8 cellular contexts compared by ENCODE assay signal in the genomic region with DNA sequence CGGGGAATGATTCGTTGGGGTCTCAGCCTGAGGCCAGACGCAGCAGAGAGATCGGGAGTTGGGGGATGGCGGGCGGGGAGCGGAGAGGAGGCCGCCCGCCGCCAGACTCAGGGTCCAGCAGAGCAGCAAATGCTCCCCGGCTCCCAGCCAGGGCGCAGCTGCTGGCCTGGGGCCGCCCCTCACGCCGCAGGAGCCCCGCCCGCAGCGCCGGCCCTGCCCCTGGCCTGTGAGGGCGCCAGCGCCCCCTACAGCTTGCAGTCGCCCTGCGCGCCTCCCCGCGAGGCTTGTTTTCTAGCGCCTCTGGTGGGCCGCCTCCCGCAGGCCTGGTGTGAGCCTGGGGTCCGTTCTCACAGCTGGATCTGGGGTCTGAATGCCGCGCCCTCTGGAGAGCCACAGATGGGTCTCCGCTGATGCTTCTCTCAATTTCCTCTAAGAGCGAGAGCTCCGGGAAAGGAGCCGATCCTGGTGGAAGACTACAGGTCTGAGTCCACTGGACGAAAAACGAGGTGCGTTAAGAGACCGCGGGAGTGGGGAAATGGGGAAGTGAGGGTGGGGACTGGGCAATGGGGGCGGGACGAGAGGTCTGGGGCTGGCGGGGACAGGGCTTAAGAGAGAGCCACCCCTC. TPM values are rescaled to one million over a fixed set of nuclear protein-coding genes. Genes with fewer than 3 reads are reported as not detected.
A peak's percentile ranks its signal among the peaks of the same experiment; 100 is the strongest.
DNase-seq lines count a peak whose midpoint lies in the region; ATAC-seq and TF ChIP-seq lines count a peak whose summit lies in the region.

No MANE protein-coding gene starts in this region.

- no peaks in the 10 kb centered on the region for H3K9me3 ChIP-seq in liver (ENCODE audit: control insufficient read depth in 4 of 4, low read length in 3 of 4)

- no peaks in the 10 kb centered on the region for H3K27me3 ChIP-seq in liver (ENCODE audit: control insufficient read depth in 4 of 4, insufficient read depth in 4 of 4, low read length in 3 of 4)

- peak; percentile 87 for ATAC-seq in HG03457 (IDR thresholded peaks at IDR 0.05; ENCODE audit: unreplicated experiment)

- peak; percentile 69 for DNase-seq in GM19240 (ENCODE audit: insufficient read length, low spot score)
- peak; percentile 43 for DNase-seq in NCI-H524 treated with DMSO at 0.1 percent for 48 hours (lab: John Stamatoyannopoulos, UW)
- DNase-seq in activated CD4-positive, alpha-beta T cell treated with anti-CD3 and anti-CD28 coated beads, Interleukin-2, amount 50 U/mL, for 1 hour = peak; percentile 93
- peak; percentile 96 for DNase-seq in stimulated activated CD4-positive, alpha-beta T cell treated with anti-CD3 and anti-CD28 coated beads, Interleukin-4, amount 100 ng/mL, for 1 hour

- peak overlapping the region; percentile 99 for H3K27ac Mint-ChIP-seq in dendritic cell treated with granulocyte-macrophage colony-stimulating factor and Interleukin-4, amounts not matched to agents 40 ng/mL and 50 ng/mL, for 4 days

- WGBS in liver = under 1% methylated on average over 44 of the region's 44 CpGs

- H3K27ac ChIP-seq in C4-2B (peak overlapping the region; percentile 18; the same call in 1 of the 2 replicates), liver (ENCODE audit: low read depth in 1 of 2, low read length in 2 of 2) (peak overlapping the region; percentile 90 to 97)

- peak overlapping the region; percentile 68 to 94 for H3K9ac ChIP-seq in liver (ENCODE audit: low read depth in 1 of 2, low read length in 2 of 2)

- no peaks in the 10 kb centered on the region for H3K9me3 Mint-ChIP-seq in dendritic cell treated with granulocyte-macrophage colony-stimulating factor and Interleukin-4, amounts not matched to agents 40 ng/mL and 50 ng/mL, for 4 days

- peaks cover 35% of the 10 kb centered on the region for H3K36me3 Mint-ChIP-seq in dendritic cell treated with granulocyte-macrophage colony-stimulating factor and Interleukin-4, amounts not matched to agents 40 ng/mL and 50 ng/mL, for 4 days (ENCODE audit: low read depth)

- peak; percentile 55 to 67 for TF ChIP-seq RAD21 in liver (IDR thresholded peaks at IDR 0.05)

- H3K4me3 ChIP-seq in liver (ENCODE audit: low read depth in 1 of 3, low read length in 3 of 3) = peak overlapping the region; percentile 71 to 86 (median 72)

- H3K4me1 ChIP-seq in liver (ENCODE audit: control insufficient read depth in 4 of 4, insufficient read depth in 4 of 4, low read length in 3 of 4) = peaks cover 0 to 9% (median 3%) of the 10 kb centered on the region in 4 donors

- intact Hi-C loops in dendritic cell treated with granulocyte-macrophage colony-stimulating factor and Interleukin-4, amounts not matched to agents 40 ng/mL and 50 ng/mL, for 4 days (cut with micrococcal nuclease) = loop anchor here (2.0 kb wide), 1 partner anchor 30 kb away; a partner anchor contains a TSS

- peaks cover 37% of the 10 kb centered on the region for H3K4me1 Mint-ChIP-seq in dendritic cell treated with granulocyte-macrophage colony-stimulating factor and Interleukin-4, amounts not matched to agents 40 ng/mL and 50 ng/mL, for 4 days (ENCODE audit: low read depth)

- peak; percentile 93 for TF ChIP-seq CTCF in C4-2B (conservative IDR thresholded peaks at IDR 0.05)
- peak; percentile 98 for TF ChIP-seq CTCF in liver (IDR thresholded peaks at IDR 0.05; ENCODE audit: low read depth, low read length, missing input control)

- H3K36me3 ChIP-seq in liver (ENCODE audit: control insufficient read depth in 4 of 4, insufficient read depth in 3 of 4, low read depth in 1 of 4, low read length in 3 of 4) = peaks cover 0 to 4% (median 0%) of the 10 kb centered on the region in 4 donors

- H3K4me3 Mint-ChIP-seq in dendritic cell treated with granulocyte-macrophage colony-stimulating factor and Interleukin-4, amounts not matched to agents 40 ng/mL and 50 ng/mL, for 4 days = peak overlapping the region; percentile 93

- no peaks in the 10 kb centered on the region for H3K27me3 Mint-ChIP-seq in dendritic cell treated with granulocyte-macrophage colony-stimulating factor and Interleukin-4, amounts not matched to agents 40 ng/mL and 50 ng/mL, for 4 days

TF ChIP-seq in liver, 16 proteins besides CTCF, POLR2A, EP300 and RAD21:
- TF ChIP-seq EGR1 (IDR thresholded peaks at IDR 0.05; ENCODE audit: low read depth in 2 of 2) (no peak), FOXA1 (IDR thresholded peaks at IDR 0.05) (no peak), FOXA2 (IDR thresholded peaks at IDR 0.05) (no peak), JUND (IDR thresholded peaks at IDR 0.05) (no peak), GABPA (IDR thresholded peaks at IDR 0.05 in 1 of 2, conservative IDR thresholded peaks at IDR 0.05 in 1 of 2) (no peak), NR2F2 (IDR thresholded peaks at IDR 0.05) (no peak), YY1 (IDR thresholded peaks at IDR 0.05) (peak; percentile 69), TAF1 (conservative IDR thresholded peaks at IDR 0.05) (no peak), HNF4A (conservative IDR thresholded peaks at IDR 0.05) (peak in 1 of 2 donors; percentile 2), SP1 (IDR thresholded peaks at IDR 0.05) (peak; percentile 15), RXRA (IDR thresholded peaks at IDR 0.05) (no peak), HNF4G (IDR thresholded peaks at IDR 0.05) (no peak)
- TF ChIP-seq, protein P1, sequence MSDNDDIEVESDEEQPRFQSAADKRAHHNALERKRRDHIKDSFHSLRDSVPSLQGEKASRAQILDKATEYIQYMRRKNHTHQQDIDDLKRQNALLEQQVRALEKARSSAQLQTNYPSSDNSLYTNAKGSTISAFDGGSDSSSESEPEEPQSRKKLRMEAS (IDR thresholded peaks at IDR 0.05) = no peak
- TF ChIP-seq, protein P2, sequence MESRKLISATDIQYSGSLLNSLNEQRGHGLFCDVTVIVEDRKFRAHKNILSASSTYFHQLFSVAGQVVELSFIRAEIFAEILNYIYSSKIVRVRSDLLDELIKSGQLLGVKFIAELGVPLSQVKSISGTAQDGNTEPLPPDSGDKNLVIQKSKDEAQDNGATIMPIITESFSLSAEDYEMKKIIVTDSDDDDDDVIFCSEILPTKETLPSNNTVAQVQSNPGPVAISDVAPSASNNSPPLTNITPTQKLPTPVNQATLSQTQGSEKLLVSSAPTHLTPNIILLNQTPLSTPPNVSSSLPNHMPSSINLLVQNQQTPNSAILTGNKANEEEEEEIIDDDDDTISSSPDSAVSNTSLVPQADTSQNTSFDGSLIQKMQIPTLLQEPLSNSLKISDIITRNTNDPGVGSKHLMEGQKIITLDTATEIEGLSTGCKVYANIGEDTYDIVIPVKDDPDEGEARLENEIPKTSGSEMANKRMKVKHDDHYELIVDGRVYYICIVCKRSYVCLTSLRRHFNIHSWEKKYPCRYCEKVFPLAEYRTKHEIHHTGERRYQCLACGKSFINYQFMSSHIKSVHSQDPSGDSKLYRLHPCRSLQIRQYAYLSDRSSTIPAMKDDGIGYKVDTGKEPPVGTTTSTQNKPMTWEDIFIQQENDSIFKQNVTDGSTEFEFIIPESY (IDR thresholded peaks at IDR 0.05) = peak; percentile 75
- TF ChIP-seq, protein P3, sequence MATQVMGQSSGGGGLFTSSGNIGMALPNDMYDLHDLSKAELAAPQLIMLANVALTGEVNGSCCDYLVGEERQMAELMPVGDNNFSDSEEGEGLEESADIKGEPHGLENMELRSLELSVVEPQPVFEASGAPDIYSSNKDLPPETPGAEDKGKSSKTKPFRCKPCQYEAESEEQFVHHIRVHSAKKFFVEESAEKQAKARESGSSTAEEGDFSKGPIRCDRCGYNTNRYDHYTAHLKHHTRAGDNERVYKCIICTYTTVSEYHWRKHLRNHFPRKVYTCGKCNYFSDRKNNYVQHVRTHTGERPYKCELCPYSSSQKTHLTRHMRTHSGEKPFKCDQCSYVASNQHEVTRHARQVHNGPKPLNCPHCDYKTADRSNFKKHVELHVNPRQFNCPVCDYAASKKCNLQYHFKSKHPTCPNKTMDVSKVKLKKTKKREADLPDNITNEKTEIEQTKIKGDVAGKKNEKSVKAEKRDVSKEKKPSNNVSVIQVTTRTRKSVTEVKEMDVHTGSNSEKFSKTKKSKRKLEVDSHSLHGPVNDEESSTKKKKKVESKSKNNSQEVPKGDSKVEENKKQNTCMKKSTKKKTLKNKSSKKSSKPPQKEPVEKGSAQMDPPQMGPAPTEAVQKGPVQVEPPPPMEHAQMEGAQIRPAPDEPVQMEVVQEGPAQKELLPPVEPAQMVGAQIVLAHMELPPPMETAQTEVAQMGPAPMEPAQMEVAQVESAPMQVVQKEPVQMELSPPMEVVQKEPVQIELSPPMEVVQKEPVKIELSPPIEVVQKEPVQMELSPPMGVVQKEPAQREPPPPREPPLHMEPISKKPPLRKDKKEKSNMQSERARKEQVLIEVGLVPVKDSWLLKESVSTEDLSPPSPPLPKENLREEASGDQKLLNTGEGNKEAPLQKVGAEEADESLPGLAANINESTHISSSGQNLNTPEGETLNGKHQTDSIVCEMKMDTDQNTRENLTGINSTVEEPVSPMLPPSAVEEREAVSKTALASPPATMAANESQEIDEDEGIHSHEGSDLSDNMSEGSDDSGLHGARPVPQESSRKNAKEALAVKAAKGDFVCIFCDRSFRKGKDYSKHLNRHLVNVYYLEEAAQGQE (IDR thresholded peaks at IDR 0.05) = peak; percentile 91

RNA-seq across cellular contexts. Expression of a gene that starts 29.9 kb away (rescaled TPM):
- total RNA-seq in liver = 1 to 10 TPM; 2.9 to 3.9 TPM
- 1 to 10 TPM; 1.5 to 2.8 TPM for polyA plus RNA-seq in liver

Comparison
In these comparisons a context has a peak if more than half of its experiments do, and no peak if none do; other contexts are left out.
1. Peak in every context shown above with its lines: DNase-seq, ATAC-seq, H3K4me3 ChIP-seq and H3K27ac ChIP-seq.
2. DNase-seq: peak in every context shown above with its lines; median percentile 96 in stimulated activated CD4-positive, alpha-beta T cell treated with anti-CD3 and anti-CD28 coated beads, Interleukin-4, amount 100 ng/mL, for 1 hour; 93 in activated CD4-positive, alpha-beta T cell treated with anti-CD3 and anti-CD28 coated beads, Interleukin-2, amount 50 U/mL, for 1 hour; 69 in GM19240; 43 in NCI-H524 treated with DMSO at 0.1 percent for 48 hours.